Comparison of ENCODE assay signal across 8 cellular contexts in genomic region chr12:94172973-94173372, GRCh38. TPM values are rescaled to one million over a fixed set of nuclear protein-coding genes. Genes with fewer than 3 reads are reported as not detected.
DNase-seq lines count a peak whose midpoint lies in the region; FAIRE-seq and TF ChIP-seq lines count a peak whose summit lies in the region.

No MANE protein-coding gene starts in this region.

- no TSS peak for BruUV-seq in OCI-LY7 (replicated peaks; lab: Mats Ljungman, UMichigan)

- intact Hi-C loops in OCI-LY7 (cut with micrococcal nuclease; ENCODE audit: unreplicated experiment), result loop anchor here (5.0 kb wide), 1 partner anchor 69 kb away; no protein-coding TSS in a partner anchor

- no peaks in the 10 kb centered on the region for H3K9me3 Mint-ChIP-seq in endothelial cell (ENCODE audit: unreplicated experiment)

- peak overlapping the region; percentile 78 for H3K4me2 ChIP-seq in OCI-LY7 (ENCODE audit: low read length)
- peak overlapping the region; percentile 40 for H3K4me2 ChIP-seq in skeletal muscle satellite cell (ENCODE audit: low read length)

- H3K36me3 ChIP-seq in OCI-LY7 (ENCODE audit: insufficient read depth, low read length) (no peaks in the 10 kb centered on the region), skeletal muscle satellite cell (ENCODE audit: insufficient read depth, low read length) (no peaks in the 10 kb centered on the region)

- peaks cover 14% of the 10 kb centered on the region for H3K4me1 Mint-ChIP-seq in endothelial cell (ENCODE audit: unreplicated experiment)

- TF ChIP-seq CTCF in OCI-LY7 (conservative IDR thresholded peaks at IDR 0.05; ENCODE audit: low read length) (no peak), endothelial cell (IDR thresholded peaks at IDR 0.05; ENCODE audit: unreplicated experiment) (no peak)

- H3K27ac Mint-ChIP-seq in endothelial cell (ENCODE audit: unreplicated experiment), result no peak overlapping the region

- no peaks in the 10 kb centered on the region for H3K79me2 ChIP-seq in OCI-LY7 (ENCODE audit: insufficient read depth, low read depth, low read length)

- no peaks in the 10 kb centered on the region for H3K9me2 ChIP-seq in OCI-LY7 (ENCODE audit: insufficient read depth, low read length)

- H3K9me3 ChIP-seq in OCI-LY7 (ENCODE audit: low read length), result no peaks in the 10 kb centered on the region
- peaks cover under 1% of the 10 kb centered on the region for H3K9me3 ChIP-seq in skeletal muscle satellite cell (replicated peaks; ENCODE audit: low read length)

- H3K27me3 ChIP-seq in skeletal muscle satellite cell (ENCODE audit: control insufficient read depth, insufficient read depth, low read length), result peaks cover 10% of the 10 kb centered on the region

- DNase-seq in GM12891 (ENCODE audit: insufficient read length, low spot score) (no peak), OCI-LY7 (ENCODE audit: low spot score) (no peak), fibroblast of gingiva (ENCODE audit: low read depth) (peak; percentile 98), inferior parietal cortex (ENCODE audit: extremely low spot score) (no peak), endothelial cell (ENCODE audit: low spot score) (no peak)
- DNase-seq in stimulated activated CD4-positive, alpha-beta T cell treated with anti-CD3 and anti-CD28 coated beads, Interleukin-15, amount 100 ng/mL, for 24 hours, result no peak
- no peak for DNase-seq in activated CD8-positive, alpha-beta memory T cell treated with anti-CD3 and anti-CD28 coated beads for 24 hours

- H2AFZ ChIP-seq in OCI-LY7 (ENCODE audit: low read length), result no peak overlapping the region

- H3K9ac ChIP-seq in skeletal muscle satellite cell (ENCODE audit: low read depth, low read length), result peak overlapping the region; percentile 35

- CTCF ChIA-PET in OCI-LY7 (lab: Charles Lee; ENCODE audit: unreplicated experiment), result interaction anchor here (1.3 to 1.7 kb wide), 2 partner anchors 17 to 32 kb away, joined by 4 to 5 read pairs; no protein-coding TSS in a partner anchor

- peaks cover 40% of the 10 kb centered on the region for H3K4me1 ChIP-seq in OCI-LY7 (ENCODE audit: insufficient read depth, low read length, poor library complexity, severe bottlenecking)
- H3K4me1 ChIP-seq in skeletal muscle satellite cell (ENCODE audit: control insufficient read depth, insufficient read depth, low read length), result peaks cover 32% of the 10 kb centered on the region

- no peak overlapping the region for H3K4me3 Mint-ChIP-seq in endothelial cell (ENCODE audit: unreplicated experiment)

- H3K27ac ChIP-seq in OCI-LY7 (ENCODE audit: low read depth, low read length, poor library complexity, severe bottlenecking), result no peak overlapping the region

- peak; percentile 69 for FAIRE-seq in GM12891 (lab: Jason Lieb, UNC)

- POLR2A ChIA-PET in OCI-LY7 (lab: Charles Lee), result interaction anchor here (0.5 to 5.3 kb wide), 8 partner anchors 9 to 486 kb away, joined by 3 to 30 read pairs (median 6); no protein-coding TSS in a partner anchor

- no peaks in the 10 kb centered on the region for H4K20me1 ChIP-seq in OCI-LY7 (ENCODE audit: insufficient read depth, low read length)

- peaks cover 7% of the 10 kb centered on the region for H3K27me3 Mint-ChIP-seq in endothelial cell (ENCODE audit: unreplicated experiment)

- H3K36me3 Mint-ChIP-seq in endothelial cell (ENCODE audit: low read depth, unreplicated experiment), result peaks cover under 1% of the 10 kb centered on the region

- H3K4me3 ChIP-seq in OCI-LY7 (ENCODE audit: low read depth, low read length, poor library complexity, severe bottlenecking) (peak overlapping the region; percentile 44), skeletal muscle satellite cell (ENCODE audit: low read length) (no peak overlapping the region)

- TF ChIP-seq POLR2A in GM12891 (IDR thresholded peaks at IDR 0.05; ENCODE audit: low read depth, low read length), result no peak

TF ChIP-seq in GM12891, 5 proteins besides CTCF, POLR2A, EP300 and RAD21:
- no peak for TF ChIP-seq POLR2AphosphoS5 (IDR thresholded peaks at IDR 0.05; ENCODE audit: low read depth, low read length)
- TF ChIP-seq PAX5 (IDR thresholded peaks at IDR 0.05; ENCODE audit: insufficient read depth, low read length, severe bottlenecking), result no peak
- no peak for TF ChIP-seq POU2F2 (IDR thresholded peaks at IDR 0.05; ENCODE audit: low read depth, low read length)
- TF ChIP-seq TAF1 (IDR thresholded peaks at IDR 0.05; ENCODE audit: low read depth, low read length), result no peak
- no peak for TF ChIP-seq SPI1 (IDR thresholded peaks at IDR 0.05; ENCODE audit: low read depth, low read length)

RNA-seq across cellular contexts. Expression of gene PLXNC1, which starts 24.6 kb away (rescaled TPM):
- 9.9 TPM for polyA plus RNA-seq in GM12891 (2012; ENCODE audit: low read depth, missing spikeins)
- 3.6 and 4.5 TPM in 2 replicates for total RNA-seq in OCI-LY7 (2014; rRNA removed; shearing (Covaris generic))
- total RNA-seq in OCI-LY7 (2022), result 8.0 and 9.1 TPM in 2 replicates
- total RNA-seq in skeletal muscle satellite cell (2012; rRNA removed), result 1.7 and 1.8 TPM in 2 replicates
- total RNA-seq in endothelial cell (ENCODE audit: unreplicated experiment), result 1.1 TPM
